In genomic region chrX:84501798-84502628, GRCh38 we compare ENCODE assay signal across 8 cellular contexts. TPM values are rescaled to one million over a fixed set of nuclear protein-coding genes. Genes with fewer than 3 reads are reported as not detected.
A peak's percentile ranks its signal among the peaks of the same experiment; 100 is the strongest.
DNase-seq lines count a peak whose midpoint lies in the region; ATAC-seq, FAIRE-seq and TF ChIP-seq lines count a peak whose summit lies in the region.

TSS of gene HDX (minus strand) at chrX:84502453. CDS start at chrX:84475397, 27,056 bp downstream.

- peaks cover 4% of the 10 kb centered on the region for H3K36me3 Mint-ChIP-seq in nephron (ENCODE audit: low read depth)
- no peaks in the 10 kb centered on the region for H3K36me3 Mint-ChIP-seq in stimulated activated naive CD8-positive, alpha-beta T cell treated with anti-CD3 and anti-CD28 coated beads, Interleukin-15, Interleukin-2, amounts not matched to agents 100 ng/mL and 50 ng/mL, for 24 hours (ENCODE audit: low read depth)

- H3K27me3 Mint-ChIP-seq in nephron (ENCODE audit: low read depth): no peaks in the 10 kb centered on the region
- no peaks in the 10 kb centered on the region for H3K27me3 Mint-ChIP-seq in stimulated activated naive CD8-positive, alpha-beta T cell treated with anti-CD3 and anti-CD28 coated beads, Interleukin-15, Interleukin-2, amounts not matched to agents 100 ng/mL and 50 ng/mL, for 24 hours

- H3K27ac ChIP-seq in C4-2B (peak within 1 kb of the TSS; percentile 69), foreskin keratinocyte (peak within 1 kb of the TSS; percentile 81)

- no peak for FAIRE-seq in RCC 7860 (lab: Jason Lieb, UNC)

- H3K9me3 Mint-ChIP-seq in nephron: peaks cover 2% of the 10 kb centered on the region
- no peaks in the 10 kb centered on the region for H3K9me3 Mint-ChIP-seq in stimulated activated naive CD8-positive, alpha-beta T cell treated with anti-CD3 and anti-CD28 coated beads, Interleukin-15, Interleukin-2, amounts not matched to agents 100 ng/mL and 50 ng/mL, for 24 hours

- ATAC-seq in GM19463 (IDR thresholded peaks at IDR 0.05; ENCODE audit: unreplicated experiment) (peak; percentile 91), foreskin keratinocyte (peak; percentile 98)

- H3K27me3 ChIP-seq in foreskin keratinocyte: no peaks in the 10 kb centered on the region

- DNase-seq in HPDE6-E6E7 (ENCODE audit: extremely low spot score): peak; percentile 45
- DNase-seq in RCC 7860 (ENCODE audit: low spot score): peak; percentile 5
- DNase-seq in activated gamma-delta T cell treated with Interleukin-2 at 50 U/mL for 16 hours: peak; percentile 65
- DNase-seq in foreskin keratinocyte: peak; percentile 55 to 66

- H3K4me1 Mint-ChIP-seq in nephron: peaks cover 5% of the 10 kb centered on the region
- H3K4me1 Mint-ChIP-seq in stimulated activated naive CD8-positive, alpha-beta T cell treated with anti-CD3 and anti-CD28 coated beads, Interleukin-15, Interleukin-2, amounts not matched to agents 100 ng/mL and 50 ng/mL, for 24 hours (ENCODE audit: low read depth): no peaks in the 10 kb centered on the region

- TF ChIP-seq CTCF in C4-2B (conservative IDR thresholded peaks at IDR 0.05) (no peak), foreskin keratinocyte (conservative IDR thresholded peaks at IDR 0.05) (no peak), nephron (IDR thresholded peaks at IDR 0.05; ENCODE audit: unreplicated experiment in 3 of 3) (no peak)

- H3K4me1 ChIP-seq in foreskin keratinocyte: no peaks in the 10 kb centered on the region

- H3K4me3 Mint-ChIP-seq in nephron: peak within 1 kb of the TSS; percentile 90 to 98 (median 97)
- H3K4me3 Mint-ChIP-seq in stimulated activated naive CD8-positive, alpha-beta T cell treated with anti-CD3 and anti-CD28 coated beads, Interleukin-15, Interleukin-2, amounts not matched to agents 100 ng/mL and 50 ng/mL, for 24 hours: peak within 1 kb of the TSS; percentile 85

- H3K27ac Mint-ChIP-seq in nephron: peak within 1 kb of the TSS; percentile 97 to 100 (median 99)
- H3K27ac Mint-ChIP-seq in stimulated activated naive CD8-positive, alpha-beta T cell treated with anti-CD3 and anti-CD28 coated beads, Interleukin-15, Interleukin-2, amounts not matched to agents 100 ng/mL and 50 ng/mL, for 24 hours: peak within 1 kb of the TSS; percentile 88

RNA-seq across cellular contexts. Expression of gene HDX, which starts in this region (rescaled TPM):
- total RNA-seq in foreskin keratinocyte: 3.4 and 3.5 TPM in 2 replicates
- 1.0 and 1.1 TPM in 2 replicates for polyA plus RNA-seq in foreskin keratinocyte

Comparison
In these comparisons a context has a peak if more than half of its experiments do, and no peak if none do; other contexts are left out.
1. Peak in every context shown above with its lines: DNase-seq, ATAC-seq and H3K27ac ChIP-seq.
2. DNase-seq: peak in every context shown above with its lines; median percentile 65 in activated gamma-delta T cell treated with Interleukin-2 at 50 U/mL for 16 hours; 60 in foreskin keratinocyte; 45 in HPDE6-E6E7; 5 in RCC 7860.